1 cellular context compared by ENCODE assay signal in genomic region chr6:32177788-32178546, GRCh38.
A peak's percentile ranks its signal among the peaks of the same experiment; 100 is the strongest.
TF ChIP-seq lines count a peak whose summit lies in the region.

Gene RNF5 (plus strand): TSS chr6:32178405. CDS start chr6:32178512, 107 bp downstream.

TF ChIP-seq in HepG2, 621 proteins besides CTCF, POLR2A, EP300 and RAD21 (continued from another document and continues in another):
- TF ChIP-seq HCFC1 (IDR thresholded peaks at IDR 0.05; ENCODE audit: low read depth, low read length) (peak; percentile 25; the same call in 1 of the 2 replicates), ZEB1 (IDR thresholded peaks at IDR 0.05; ENCODE audit: insufficient replicate concordance, low read depth) (no peak), ZNF224 (CRISPR knock-in tag; IDR thresholded peaks at IDR 0.05) (no peak), PAF1 (CRISPR knock-in tag; IDR thresholded peaks at IDR 0.05) (no peak), PITX1 (CRISPR knock-in tag; IDR thresholded peaks at IDR 0.05) (no peak; the same call in 1 of the 2 replicates), ZNF564 (CRISPR knock-in tag; IDR thresholded peaks at IDR 0.05) (no peak), MBD4 (IDR thresholded peaks at IDR 0.05; ENCODE audit: borderline replicate concordance, low read length) (no peak), TGIF2 (CRISPR knock-in tag; IDR thresholded peaks at IDR 0.05) (peak; percentile 32; the same call in 1 of the 2 replicates), SCMH1 (CRISPR knock-in tag; IDR thresholded peaks at IDR 0.05; ENCODE audit: borderline replicate concordance) (no peak), ZNF598 (CRISPR knock-in tag; IDR thresholded peaks at IDR 0.05; ENCODE audit: borderline replicate concordance) (no peak), KAT7 (CRISPR knock-in tag; IDR thresholded peaks at IDR 0.05; ENCODE audit: borderline replicate concordance) (no peak), ELF4 (CRISPR knock-in tag; IDR thresholded peaks at IDR 0.05; ENCODE audit: borderline replicate concordance) (peak; percentile 95), ZBTB3 (CRISPR knock-in tag; IDR thresholded peaks at IDR 0.05; ENCODE audit: borderline replicate concordance, low read depth) (no peak), ZNF382 (CRISPR knock-in tag; IDR thresholded peaks at IDR 0.05; ENCODE audit: borderline replicate concordance) (no peak), ZGPAT (CRISPR knock-in tag; IDR thresholded peaks at IDR 0.05) (no peak; the same call in 1 of the 2 replicates), RXRA (CRISPR knock-in tag; IDR thresholded peaks at IDR 0.05) (no peak), ZNF672 (CRISPR knock-in tag; IDR thresholded peaks at IDR 0.05) (no peak), TFE3 (CRISPR knock-in tag; IDR thresholded peaks at IDR 0.05) (no peak), ZBTB34 (CRISPR knock-in tag; IDR thresholded peaks at IDR 0.05) (no peak), ZHX2 (IDR thresholded peaks at IDR 0.05; ENCODE audit: low read depth) (no peak), ZHX2 (CRISPR knock-in tag; IDR thresholded peaks at IDR 0.05; ENCODE audit: borderline replicate concordance) (no peak), MTF1 (CRISPR knock-in tag; IDR thresholded peaks at IDR 0.05) (no peak), SKI (IDR thresholded peaks at IDR 0.05; ENCODE audit: partially characterized antibody) (no peak), GATAD2A (CRISPR knock-in tag; IDR thresholded peaks at IDR 0.05) (no peak; the same call in 1 of the 2 replicates), ZNF326 (CRISPR knock-in tag; IDR thresholded peaks at IDR 0.05; ENCODE audit: borderline replicate concordance) (no peak), ATF6 (CRISPR knock-in tag; conservative IDR thresholded peaks at IDR 0.05) (no peak), HDAC2 (CRISPR knock-in tag; IDR thresholded peaks at IDR 0.05) (no peak), SALL2 (CRISPR knock-in tag; IDR thresholded peaks at IDR 0.05) (peak; percentile 89), ZNF546 (CRISPR knock-in tag; conservative IDR thresholded peaks at IDR 0.05) (0 out of 2 replicates have a peak, but pooled peaks have one; percentile 30), ZNF576 (CRISPR knock-in tag; IDR thresholded peaks at IDR 0.05) (no peak), GTF3A (CRISPR knock-in tag; conservative IDR thresholded peaks at IDR 0.05) (no peak), ZNF792 (CRISPR knock-in tag; IDR thresholded peaks at IDR 0.05) (no peak), CENPT (CRISPR knock-in tag; IDR thresholded peaks at IDR 0.05; ENCODE audit: low read depth) (no peak), FOXP1 (IDR thresholded peaks at IDR 0.05) (no peak), FOXP1 (CRISPR knock-in tag; IDR thresholded peaks at IDR 0.05) (0 out of 2 replicates have a peak, but pooled peaks have one; percentile 8), HNF1A (IDR thresholded peaks at IDR 0.05; ENCODE audit: low read depth) (no peak), HNF1A (CRISPR knock-in tag; IDR thresholded peaks at IDR 0.05; ENCODE audit: borderline replicate concordance) (no peak), HOXA3 (CRISPR knock-in tag; IDR thresholded peaks at IDR 0.05) (peak; percentile 50), CERS6 (CRISPR knock-in tag; IDR thresholded peaks at IDR 0.05) (no peak), ZNF432 (CRISPR knock-in tag; IDR thresholded peaks at IDR 0.05; ENCODE audit: borderline replicate concordance) (no peak), FLYWCH1 (CRISPR knock-in tag; IDR thresholded peaks at IDR 0.05) (no peak), CHCHD3 (CRISPR knock-in tag; IDR thresholded peaks at IDR 0.05) (no peak), BCL6 (CRISPR knock-in tag; IDR thresholded peaks at IDR 0.05) (no peak), U2AF1 (optimal IDR thresholded peaks at IDR 0.05; ENCODE audit: low read depth, low read length) (no peak), KDM2A (CRISPR knock-in tag; IDR thresholded peaks at IDR 0.05; ENCODE audit: borderline replicate concordance, low read depth) (no peak; the same call in 1 of the 2 replicates), HNF4A (CRISPR knock-in tag; IDR thresholded peaks at IDR 0.05) (peak; percentile 77), ZNF710 (CRISPR knock-in tag; IDR thresholded peaks at IDR 0.05; ENCODE audit: borderline replicate concordance) (no peak; the same call in 1 of the 2 replicates)
